ENCODE assay signal across 7 cellular contexts in genomic region chr7:92245487-92246362, GRCh38. TPM values are rescaled to one million over a fixed set of nuclear protein-coding genes. Genes with fewer than 3 reads are reported as not detected.
A peak's percentile ranks its signal among the peaks of the same experiment; 100 is the strongest.
DNase-seq lines count a peak whose midpoint lies in the region; ATAC-seq and TF ChIP-seq lines count a peak whose summit lies in the region.

A gene with protein sequence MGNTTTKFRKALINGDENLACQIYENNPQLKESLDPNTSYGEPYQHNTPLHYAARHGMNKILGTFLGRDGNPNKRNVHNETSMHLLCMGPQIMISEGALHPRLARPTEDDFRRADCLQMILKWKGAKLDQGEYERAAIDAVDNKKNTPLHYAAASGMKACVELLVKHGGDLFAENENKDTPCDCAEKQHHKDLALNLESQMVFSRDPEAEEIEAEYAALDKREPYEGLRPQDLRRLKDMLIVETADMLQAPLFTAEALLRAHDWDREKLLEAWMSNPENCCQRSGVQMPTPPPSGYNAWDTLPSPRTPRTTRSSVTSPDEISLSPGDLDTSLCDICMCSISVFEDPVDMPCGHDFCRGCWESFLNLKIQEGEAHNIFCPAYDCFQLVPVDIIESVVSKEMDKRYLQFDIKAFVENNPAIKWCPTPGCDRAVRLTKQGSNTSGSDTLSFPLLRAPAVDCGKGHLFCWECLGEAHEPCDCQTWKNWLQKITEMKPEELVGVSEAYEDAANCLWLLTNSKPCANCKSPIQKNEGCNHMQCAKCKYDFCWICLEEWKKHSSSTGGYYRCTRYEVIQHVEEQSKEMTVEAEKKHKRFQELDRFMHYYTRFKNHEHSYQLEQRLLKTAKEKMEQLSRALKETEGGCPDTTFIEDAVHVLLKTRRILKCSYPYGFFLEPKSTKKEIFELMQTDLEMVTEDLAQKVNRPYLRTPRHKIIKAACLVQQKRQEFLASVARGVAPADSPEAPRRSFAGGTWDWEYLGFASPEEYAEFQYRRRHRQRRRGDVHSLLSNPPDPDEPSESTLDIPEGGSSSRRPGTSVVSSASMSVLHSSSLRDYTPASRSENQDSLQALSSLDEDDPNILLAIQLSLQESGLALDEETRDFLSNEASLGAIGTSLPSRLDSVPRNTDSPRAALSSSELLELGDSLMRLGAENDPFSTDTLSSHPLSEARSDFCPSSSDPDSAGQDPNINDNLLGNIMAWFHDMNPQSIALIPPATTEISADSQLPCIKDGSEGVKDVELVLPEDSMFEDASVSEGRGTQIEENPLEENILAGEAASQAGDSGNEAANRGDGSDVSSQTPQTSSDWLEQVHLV (plus strand): TSS chr7:92245974. CDS start chr7:92294979, 49,005 bp downstream.
KRIT1 (minus strand) TSS chr7:92245914; CDS start chr7:92242135, 3,779 bp downstream.

- peak within 1 kb of the TSS; percentile 97 for H3K27ac ChIP-seq in hepatocyte

- H3K36me3 ChIP-seq in hepatocyte (replicated peaks; ENCODE audit: insufficient read depth, low read depth) = no peaks in the 10 kb centered on the region

- H4K20me1 ChIP-seq in hepatocyte (ENCODE audit: insufficient read depth, poor library complexity, severe bottlenecking) = no peaks in the 10 kb centered on the region

- H3K4me3 ChIP-seq in astrocyte of the cerebellum (ENCODE audit: low read depth, low read length) = peak within 1 kb of the TSS; percentile 62
- peak within 1 kb of the TSS; percentile 83 for H3K4me3 ChIP-seq in hepatocyte
- H3K4me3 ChIP-seq in retinal pigment epithelial cell (ENCODE audit: low read length) = peak within 1 kb of the TSS; percentile 94

- in situ Hi-C loops in astrocyte of the cerebellum (cut with HindIII; ENCODE audit: low sequenced_read_pairs) = no loop called here

- peak; percentile 89 for TF ChIP-seq POLR2A in GM18505 (IDR thresholded peaks at IDR 0.05; ENCODE audit: borderline replicate concordance, extremely low read depth, insufficient read depth, insufficient read length)

- peak within 1 kb of the TSS; percentile 88 for H2AFZ ChIP-seq in hepatocyte

- ATAC-seq in GM18505 (IDR thresholded peaks at IDR 0.05; ENCODE audit: unreplicated experiment) (peak; percentile 78), HG02973 (IDR thresholded peaks at IDR 0.05; ENCODE audit: unreplicated experiment) (peak; percentile 79)

- no peaks in the 10 kb centered on the region for H3K9me3 ChIP-seq in hepatocyte (ENCODE audit: low read depth)

- no peaks in the 10 kb centered on the region for H3K27me3 ChIP-seq in hepatocyte

- 2% methylated on average over 52 of the region's 72 CpGs for WGBS in hepatocyte (ENCODE audit: low lambda C conversion rate, missing lambda C conversion rate)

- TF ChIP-seq CTCF in astrocyte of the cerebellum (IDR thresholded peaks at IDR 0.05; ENCODE audit: low read depth, low read length, missing control alignments) = no peak
- peak; percentile 23 for TF ChIP-seq CTCF in hepatocyte (IDR thresholded peaks at IDR 0.05; ENCODE audit: poor library complexity)
- peak; percentile 3 for TF ChIP-seq CTCF in retinal pigment epithelial cell (conservative IDR thresholded peaks at IDR 0.05; ENCODE audit: low read depth, low read length)

- no peaks in the 10 kb centered on the region for H3K9me2 ChIP-seq in hepatocyte (replicated peaks; ENCODE audit: insufficient read depth)

- H3K4me2 ChIP-seq in hepatocyte = peak within 1 kb of the TSS; percentile 92

- peaks cover 83% of the 10 kb centered on the region for H3K79me2 ChIP-seq in hepatocyte

- peaks cover 28% of the 10 kb centered on the region for H3K4me1 ChIP-seq in hepatocyte (ENCODE audit: insufficient read depth)

- peak; percentile 84 for DNase-seq in NCI-H2029 (lab: John Stamatoyannopoulos, UW)
- DNase-seq in T-helper 22 cell (ENCODE audit: low read depth) = peak; percentile 83
- peak; percentile 44 for DNase-seq in astrocyte of the cerebellum (ENCODE audit: low read depth)
- DNase-seq in hepatocyte (ENCODE audit: low spot score) = peak; percentile 91
- peak; percentile 43 for DNase-seq in retinal pigment epithelial cell (ENCODE audit: low read depth)

RNA-seq across cellular contexts. Expression of the first gene that starts in this region (rescaled TPM):
- total RNA-seq in hepatocyte = 35.3 and 36.8 TPM in 2 replicates
- 8.8 and 12.5 TPM in 2 replicates for polyA plus RNA-seq in hepatocyte

RNA-seq across cellular contexts. Expression of gene KRIT1, which starts in this region (rescaled TPM):
- 43.5 and 50.6 TPM in 2 replicates for total RNA-seq in hepatocyte
- 17.4 and 25.3 TPM in 2 replicates for polyA plus RNA-seq in hepatocyte

Comparison
In these comparisons a context has a peak if more than half of its experiments do, and no peak if none do; other contexts are left out.
1. Peak in every context shown above with its lines: DNase-seq, ATAC-seq, H3K4me3 ChIP-seq and H3K27ac ChIP-seq.